In the genomic region with DNA sequence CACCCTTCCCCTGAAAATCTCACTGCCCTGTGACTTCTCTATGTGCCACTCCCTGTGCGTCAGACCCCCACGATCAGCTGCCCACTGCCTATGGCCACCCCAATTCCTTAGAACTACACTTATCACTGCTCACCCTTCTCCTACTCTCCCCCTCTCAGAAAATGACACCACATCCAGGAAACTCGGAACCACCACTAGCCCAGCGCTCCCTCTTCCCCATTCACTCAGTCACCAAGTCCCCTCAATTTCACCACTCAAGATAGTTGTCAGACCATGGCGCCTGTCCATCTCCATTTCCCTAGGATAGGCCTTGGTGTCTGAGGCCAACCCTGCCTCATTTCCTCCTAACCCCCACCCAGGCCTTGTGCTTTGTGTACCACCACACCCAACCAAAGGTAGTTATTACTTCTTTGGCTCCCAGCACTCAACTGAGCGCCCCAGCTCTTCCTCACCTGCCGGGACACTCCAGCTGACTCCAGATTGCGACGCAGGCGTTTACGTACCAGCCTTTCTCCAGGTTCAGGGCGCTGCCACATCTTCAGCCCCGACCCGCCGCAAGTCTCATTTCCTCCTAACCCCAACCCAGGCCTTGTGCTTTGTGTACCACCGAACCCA, we compare ENCODE assay signal across 8 cellular contexts. TPM values are rescaled to one million over a fixed set of nuclear protein-coding genes. Genes with fewer than 3 reads are reported as not detected.
DNase-seq lines count a peak whose midpoint lies in the region; ATAC-seq and TF ChIP-seq lines count a peak whose summit lies in the region.
"Not testable (repeated sequence)": the region's sequence is repeated elsewhere in the genome, so short reads cannot be mapped to it uniquely, and the experiment has no call there.

No MANE protein-coding gene starts in this region.

- H3K27ac ChIP-seq in BLaER1, result not testable (repeated sequence)
- H3K27ac ChIP-seq in RWPE1 (peak overlapping the region; percentile 67), ascending aorta (peak overlapping the region; percentile 85 to 89), mesodermal cell (ENCODE audit: low read depth, low read length, severe bottlenecking) (peak overlapping the region; percentile 91), spleen (peak overlapping the region; percentile 62 to 94 (median 88))

- POLR2A ChIA-PET in RWPE1 (lab: Yijun Ruan, JAX; ENCODE audit: low non-redundant PET), result interaction anchor here (1.2 kb wide), 1 partner anchor 9 kb away, joined by 3 read pairs; no protein-coding TSS in a partner anchor

- intact Hi-C loops in ascending aorta (cut with DNase I), result loop anchor here (1.0 to 5.0 kb wide), 7 partner anchors 18 to 1269 kb away; a partner anchor contains a TSS
- intact Hi-C loops in spleen (cut with DNase I; ENCODE audit: low total_unique reads), result loop anchor here (10.0 kb wide), 1 partner anchor 124 kb away; a partner anchor contains a TSS

- peak; percentile 16 for ATAC-seq in GM19467 (IDR thresholded peaks at IDR 0.05; ENCODE audit: unreplicated experiment)
- peak; percentile 0 for ATAC-seq in HG03139 (IDR thresholded peaks at IDR 0.05; ENCODE audit: unreplicated experiment)

- H3K9ac ChIP-seq in BLaER1, result not testable (repeated sequence)

- H4K20me1 ChIP-seq in BLaER1, result not testable (repeated sequence)

- not testable (repeated sequence) for DNase-seq in RWPE1 (ENCODE audit: low spot score); ascending aorta (ENCODE audit: low spot score in 2 of 2); fibroblast of pulmonary artery (ENCODE audit: low read depth)
- DNase-seq in spleen, result peak; percentile 77

- peak in 1 of 3 donors; percentile 33 for TF ChIP-seq POLR2A in spleen (IDR thresholded peaks at IDR 0.05)

- WGBS in mesodermal cell (ENCODE audit: insufficient coverage in 2 of 2), 2 experiments, result 31 to 48% methylated on average over 14 to 15 of the region's 16 CpGs
- 8 to 16% (median 11%) methylated on average over 16 of the region's 16 CpGs for WGBS in spleen, 5 donors

- H3K9me3 ChIP-seq in BLaER1, result peaks cover 28% of the 10 kb centered on the region
- H3K9me3 ChIP-seq in ascending aorta; mesodermal cell (ENCODE audit: control insufficient read depth, low read length); spleen: not testable (repeated sequence)

- peak overlapping the region; percentile 79 for H3K4me2 ChIP-seq in BLaER1

- not testable (repeated sequence) for TF ChIP-seq CTCF in RWPE1 (conservative IDR thresholded peaks at IDR 0.05; ENCODE audit: low read depth); ascending aorta (IDR thresholded peaks at IDR 0.05); fibroblast of pulmonary artery (IDR thresholded peaks at IDR 0.05; ENCODE audit: low read length, missing control alignments); spleen (IDR thresholded peaks at IDR 0.05 in 8 of 11, conservative IDR thresholded peaks at IDR 0.05 in 3 of 11)

- CTCF ChIA-PET in RWPE1 (lab: Yijun Ruan, JAX), result interaction anchor here (0.7 kb wide), 2 partner anchors 31 to 527 kb away, joined by 3 read pairs; no protein-coding TSS in a partner anchor

- H3K4me1 ChIP-seq in BLaER1, result peaks cover 10% of the 10 kb centered on the region
- H3K4me1 ChIP-seq in ascending aorta, result peaks cover 8 to 24% of the 10 kb centered on the region in 2 donors
- H3K4me1 ChIP-seq in mesodermal cell (ENCODE audit: control insufficient read depth, insufficient read depth, low read length, poor library complexity, severe bottlenecking), result not testable (repeated sequence)
- peaks cover 11 to 69% (median 46%) of the 10 kb centered on the region in 6 donors for H3K4me1 ChIP-seq in spleen

- H3K27me3 ChIP-seq in BLaER1, result peaks cover 32% of the 10 kb centered on the region
- not testable (repeated sequence) for H3K27me3 ChIP-seq in ascending aorta; spleen (replicated peaks in 1 of 7)

- not testable (repeated sequence) for H3K36me3 ChIP-seq in BLaER1
- peaks cover 3 to 17% of the 10 kb centered on the region in 2 donors for H3K36me3 ChIP-seq in ascending aorta
- H3K36me3 ChIP-seq in mesodermal cell (ENCODE audit: control insufficient read depth, insufficient read depth, low read length), result peaks cover 19% of the 10 kb centered on the region
- peaks cover 0 to 36% (median 4%) of the 10 kb centered on the region in 6 donors for H3K36me3 ChIP-seq in spleen

- H3K4me3 ChIP-seq in BLaER1 (peak overlapping the region; percentile 70), ascending aorta (peak overlapping the region; percentile 82 to 95), fibroblast of pulmonary artery (replicated peaks; ENCODE audit: low read depth, low read length) (peak overlapping the region; percentile 89), mesodermal cell (ENCODE audit: extremely low read depth, insufficient read depth, low read length, poor library complexity, severe bottlenecking) (peak overlapping the region; percentile 73), spleen (peak overlapping the region; percentile 55 to 98 (median 96))

RNA-seq across cellular contexts. Expression of a gene that starts 0.6 kb away (rescaled TPM):
- 41.0 TPM for total RNA-seq in ascending aorta
- polyA plus RNA-seq in mesodermal cell (2013, experiment 1 of 2), result 10.2 TPM
- 9.4 TPM for polyA plus RNA-seq in mesodermal cell (2013, experiment 2 of 2)
- total RNA-seq in spleen, result 10 to 100 TPM; 16.9 to 64.5 (median 38.1) TPM
- polyA plus RNA-seq in spleen, result 10 to 100 TPM; 13.2 to 20.2 (median 15.3) TPM
